ENCODE assay signal across 24 cellular contexts in genomic region chr22:20937794-20938148, GRCh38. TPM values are rescaled to one million over a fixed set of nuclear protein-coding genes. Genes with fewer than 3 reads are reported as not detected.
DNase-seq lines count a peak whose midpoint lies in the region; ATAC-seq and TF ChIP-seq lines count a peak whose summit lies in the region.
"Had no signal": no experiment of that assay in that cellular context is flagged by ENCODE, and none has a peak within 500 bp of the region (broad histone marks: within the 10 kb centered on the region; RNA-seq: fewer than 3 reads in every experiment).

No MANE protein-coding gene starts in this region.

- H2AK5ac ChIP-seq in trophoblast cell (ENCODE audit: low read length) = no peak overlapping the region

- H3K14ac ChIP-seq in trophoblast cell (ENCODE audit: low read length) = no peak overlapping the region

- peaks cover 95% of the 10 kb centered on the region for H4K20me1 ChIP-seq in OCI-LY3 (ENCODE audit: insufficient read depth, low read length)

- no peaks in the 10 kb centered on the region for H3K27me3 Mint-ChIP-seq in CD4-positive, CD25-positive, alpha-beta regulatory T cell
- H3K27me3 Mint-ChIP-seq: activated CD4-positive, alpha-beta T cell treated with anti-CD3 and anti-CD28 coated beads, Interleukin-2, amount 10 ng/mL, durations not matched to agents 7 days and 5 days; naive B cell had no signal

- TF ChIP-seq CTCF in OCI-LY3 (IDR thresholded peaks at IDR 0.05; ENCODE audit: low read depth, low read length) (no peak), foreskin keratinocyte (conservative IDR thresholded peaks at IDR 0.05) (no peak)

- H2BK12ac ChIP-seq in trophoblast cell (ENCODE audit: low read length) = no peak overlapping the region

- peaks cover 51% of the 10 kb centered on the region for H3K36me3 Mint-ChIP-seq in CD4-positive, CD25-positive, alpha-beta regulatory T cell

- no peak overlapping the region for H4K12ac ChIP-seq in trophoblast cell (ENCODE audit: low read depth, low read length)

- peaks cover 37% of the 10 kb centered on the region for H3K36me3 ChIP-seq in CD4-positive, CD25-positive, alpha-beta regulatory T cell (ENCODE audit: control insufficient read depth, insufficient read depth, low read length)
- peaks cover 45% of the 10 kb centered on the region for H3K36me3 ChIP-seq in OCI-LY3 (replicated peaks; ENCODE audit: low read depth, low read length)
- H3K36me3 ChIP-seq in trophoblast cell (ENCODE audit: control insufficient read depth in 1 of 2, insufficient read depth in 2 of 2, low read length in 2 of 2) = peaks cover 24 to 30% of the 10 kb centered on the region in 2 experiments
- H3K36me3 ChIP-seq: uterus had no signal

- peak overlapping the region; percentile 10; the same call in 1 of the 2 replicates for H3K4me2 ChIP-seq in OCI-LY3 (ENCODE audit: low read length)
- H3K4me2 ChIP-seq in trophoblast cell (ENCODE audit: low read length) = no peak overlapping the region

- no CpG with 5 or more reads among the region's 5 CpGs for WGBS in trophoblast cell (ENCODE audit: extremely low coverage, insufficient coverage, insufficient read length)

- H3K4me3 ChIP-seq in CD4-positive, CD25-positive, alpha-beta regulatory T cell (ENCODE audit: low read depth, low read length) = peak overlapping the region; percentile 45
- H3K4me3 ChIP-seq in OCI-LY3 (ENCODE audit: low read length) (no peak overlapping the region), trophoblast cell (ENCODE audit: low read depth, low read length) (no peak overlapping the region)
- H3K4me3 ChIP-seq: body of pancreas, pancreas, uterus had no signal

- no peak overlapping the region for H3K18ac ChIP-seq in trophoblast cell (ENCODE audit: low read length)

- no peak overlapping the region for H2BK5ac ChIP-seq in trophoblast cell (ENCODE audit: low read depth, low read length, poor library complexity)

- no peak overlapping the region for H4K8ac ChIP-seq in trophoblast cell (ENCODE audit: low read depth, low read length)

- no peak overlapping the region for H2AFZ ChIP-seq in OCI-LY3 (ENCODE audit: low read depth, low read length)
- no peak overlapping the region for H2AFZ ChIP-seq in trophoblast cell (ENCODE audit: insufficient read depth, low read length, poor library complexity)

- H3K79me2 ChIP-seq in OCI-LY3 (ENCODE audit: low read length) (peaks cover 100% of the 10 kb centered on the region), trophoblast cell (ENCODE audit: control insufficient read depth, insufficient read depth, low read length, poor library complexity) (peaks cover 29% of the 10 kb centered on the region)

- no peak overlapping the region for H3K9ac ChIP-seq in OCI-LY3 (ENCODE audit: low read length)
- no peak overlapping the region for H3K9ac ChIP-seq in trophoblast cell (ENCODE audit: low read length)

- H3K4ac ChIP-seq in trophoblast cell (ENCODE audit: low read depth, low read length) = no peak overlapping the region

- H2BK120ac ChIP-seq in trophoblast cell (ENCODE audit: insufficient read depth, low read length, poor library complexity) = no peak overlapping the region

- no peaks in the 10 kb centered on the region for H3K27me3 ChIP-seq in CD4-positive, CD25-positive, alpha-beta regulatory T cell (ENCODE audit: control insufficient read depth, insufficient read depth, low read length)
- H3K27me3 ChIP-seq in OCI-LY3 (ENCODE audit: low read depth, low read length) = no peaks in the 10 kb centered on the region
- H3K27me3 ChIP-seq in foreskin keratinocyte = no peaks in the 10 kb centered on the region
- no peaks in the 10 kb centered on the region for H3K27me3 ChIP-seq in trophoblast cell (ENCODE audit: insufficient read depth, low read length)
- H3K27me3 ChIP-seq: body of pancreas, pancreas, Peyer's patch, uterus had no signal

- DNase-seq in CD4-positive, CD25-positive, alpha-beta regulatory T cell = no peak
- no peak for DNase-seq in foreskin keratinocyte
- DNase-seq in trophoblast cell = peak; percentile 48 to 68
- DNase-seq in DMS 273 (lab: John Stamatoyannopoulos, UW; ENCODE audit: unreplicated experiment) = no peak
- DNase-seq in NCI-H1694 (lab: John Stamatoyannopoulos, UW) = no peak
- no peak for DNase-seq in activated naive CD4-positive, alpha-beta T cell treated with Interleukin-2 at 50 U/mL for 16 hours
- DNase-seq: activated CD4-positive, alpha-beta T cell treated with anti-CD3 and anti-CD28 coated beads, Interleukin-2, amount 10 ng/mL, durations not matched to agents 7 days and 5 days; Karpas-422; mesendoderm; naive B cell; NCI-H1048; NCI-H446 treated with DMSO at 0.1 percent for 48 hours; substantia nigra; uterus had no signal

- peak overlapping the region in 2 of 3 donors; percentile 5 to 86 for H3K27ac Mint-ChIP-seq in CD4-positive, CD25-positive, alpha-beta regulatory T cell
- H3K27ac Mint-ChIP-seq: activated CD4-positive, alpha-beta T cell treated with anti-CD3 and anti-CD28 coated beads, Interleukin-2, amount 10 ng/mL, durations not matched to agents 7 days and 5 days; T-helper 1 cell treated with Interleukin-12 subunit alpha and Interleukin-12 subunit beta and Interleukin-4 antibody, amounts not matched to agents 30 μg/mL and 1 μg/mL, for 36 hours had no signal

- H3K4me3 Mint-ChIP-seq in CD4-positive, CD25-positive, alpha-beta regulatory T cell = peak overlapping the region in 3 of 4 donors; percentile 66 to 80 (median 73)
- H3K4me3 Mint-ChIP-seq: activated CD4-positive, alpha-beta T cell treated with anti-CD3 and anti-CD28 coated beads, Interleukin-2, amount 10 ng/mL, durations not matched to agents 7 days and 5 days; CD14-positive monocyte; T-helper 1 cell treated with Interleukin-12 subunit alpha and Interleukin-12 subunit beta and Interleukin-4 antibody, amounts not matched to agents 30 μg/mL and 1 μg/mL, for 36 hours had no signal

- H4K91ac ChIP-seq in trophoblast cell (ENCODE audit: low read depth, low read length) = no peak overlapping the region

- peaks cover 42 to 90% (median 64%) of the 10 kb centered on the region in 4 donors for H3K4me1 Mint-ChIP-seq in CD4-positive, CD25-positive, alpha-beta regulatory T cell

- H3K4me1 ChIP-seq in CD4-positive, CD25-positive, alpha-beta regulatory T cell (ENCODE audit: control insufficient read depth, insufficient read depth, low read length, poor library complexity, severe bottlenecking) = peaks cover 59% of the 10 kb centered on the region
- H3K4me1 ChIP-seq in OCI-LY3 (ENCODE audit: low read length) (peaks cover 24% of the 10 kb centered on the region), foreskin keratinocyte (peaks cover 25% of the 10 kb centered on the region), trophoblast cell (ENCODE audit: control insufficient read depth in 1 of 2, insufficient read depth in 2 of 2, low read length in 2 of 2) (peaks cover 3 to 4% of the 10 kb centered on the region in 2 experiments)

- H3K9me3 ChIP-seq in CD4-positive, CD25-positive, alpha-beta regulatory T cell (ENCODE audit: control insufficient read depth in 2 of 2, low read length in 2 of 2) = no peaks in the 10 kb centered on the region
- H3K9me3 ChIP-seq in OCI-LY3 (ENCODE audit: insufficient read depth, low read length) (no peaks in the 10 kb centered on the region), trophoblast cell (ENCODE audit: insufficient read depth, low read depth, low read length) (no peaks in the 10 kb centered on the region)
- H3K9me3 ChIP-seq: body of pancreas, pancreas, Peyer's patch, uterus had no signal

- H3K27ac ChIP-seq in CD4-positive, CD25-positive, alpha-beta regulatory T cell (ENCODE audit: insufficient read depth, low read length, poor library complexity, severe bottlenecking) = no peak overlapping the region
- no peak overlapping the region for H3K27ac ChIP-seq in OCI-LY3 (ENCODE audit: low read length)
- H3K27ac ChIP-seq in foreskin keratinocyte = peak overlapping the region; percentile 48
- no peak overlapping the region for H3K27ac ChIP-seq in trophoblast cell (ENCODE audit: low read depth, low read length)
- H3K27ac ChIP-seq: coronary artery, pancreas, uterus had no signal

- no peak for ATAC-seq in CD4-positive, CD25-positive, alpha-beta regulatory T cell (ENCODE audit: low read depth in 2 of 2)
- no peak for ATAC-seq in foreskin keratinocyte
- ATAC-seq in HG03175 (IDR thresholded peaks at IDR 0.05; ENCODE audit: unreplicated experiment) = no peak
- ATAC-seq: sciatic nerve had no signal

- H3K79me1 ChIP-seq in trophoblast cell (ENCODE audit: low read length) = no peaks in the 10 kb centered on the region

- no peak overlapping the region for H3K23ac ChIP-seq in trophoblast cell (ENCODE audit: low read length)

- no peaks in the 10 kb centered on the region for H3K9me3 Mint-ChIP-seq in CD4-positive, CD25-positive, alpha-beta regulatory T cell
- H3K9me3 Mint-ChIP-seq: activated CD4-positive, alpha-beta T cell treated with anti-CD3 and anti-CD28 coated beads, Interleukin-2, amount 10 ng/mL, durations not matched to agents 7 days and 5 days; activated T-helper 1 cell treated with anti-CD3 and anti-CD28 coated beads, Interleukin-12 subunit alpha, Interleukin-12 subunit beta, Interleukin-2, Interleukin-4 antibody, amounts not matched to agents 30 ng/mL and 10 ng/mL and 1 ng/mL, durations not matched to agents 14 hours and 24 hours and 36 hours; CD14-positive monocyte; naive B cell; T-helper 1 cell treated with Interleukin-12 subunit alpha and Interleukin-12 subunit beta and Interleukin-4 antibody, amounts not matched to agents 30 μg/mL and 1 μg/mL, for 36 hours had no signal

RNA-seq across cellular contexts. Expression of gene CRKL, which starts 20.6 kb away (rescaled TPM):
- total RNA-seq in CD4-positive, CD25-positive, alpha-beta regulatory T cell = 49.5 TPM
- 10 to 100 TPM; 41.7 to 61.4 (median 57.0) TPM for polyA plus RNA-seq in CD4-positive, CD25-positive, alpha-beta regulatory T cell
- 63.4 and 64.7 TPM in 2 replicates for total RNA-seq in foreskin keratinocyte
- polyA plus RNA-seq in foreskin keratinocyte = 18.0 and 22.1 TPM in 2 replicates
- 43.3 and 44.5 TPM in 2 replicates for polyA plus RNA-seq in trophoblast cell (2013)

RNA-seq across cellular contexts. Expression of gene AIFM3, which starts 29.3 kb away (rescaled TPM):
- 0.49 TPM for total RNA-seq in CD4-positive, CD25-positive, alpha-beta regulatory T cell
- polyA plus RNA-seq in CD4-positive, CD25-positive, alpha-beta regulatory T cell = not detected
- total RNA-seq in foreskin keratinocyte = 0.78 and 1.5 TPM in 2 replicates
- polyA plus RNA-seq in foreskin keratinocyte = 0.74 and 1.7 TPM in 2 replicates
- polyA plus RNA-seq in trophoblast cell (2013) = 0.31 and 0.49 TPM in 2 replicates

RNA-seq across cellular contexts. Expression of gene LZTR1, which starts 44.3 kb away (rescaled TPM):
- 69.4 TPM for total RNA-seq in CD4-positive, CD25-positive, alpha-beta regulatory T cell
- polyA plus RNA-seq in CD4-positive, CD25-positive, alpha-beta regulatory T cell = 10 to 100 TPM in 3 of 4 donors, 1 to 10 TPM in 1; 9.6 to 12.1 (median 11.7) TPM
- total RNA-seq in foreskin keratinocyte = 37.8 and 39.9 TPM in 2 replicates
- 25.2 and 26.2 TPM in 2 replicates for polyA plus RNA-seq in foreskin keratinocyte
- polyA plus RNA-seq in trophoblast cell (2013) = 17.9 and 19.9 TPM in 2 replicates

Comparison
In these comparisons a context has a peak if more than half of its experiments do, and no peak if none do; other contexts are left out.
1. DNase-seq: peak in trophoblast cell (2 of 2); none in CD4-positive, CD25-positive, alpha-beta regulatory T cell (0 of 3), foreskin keratinocyte (0 of 2), DMS 273 (single experiment), NCI-H1694 (single experiment) and activated naive CD4-positive, alpha-beta T cell treated with Interleukin-2 at 50 U/mL for 16 hours (single experiment).